12 cellular contexts compared by ENCODE assay signal in the genomic region with DNA sequence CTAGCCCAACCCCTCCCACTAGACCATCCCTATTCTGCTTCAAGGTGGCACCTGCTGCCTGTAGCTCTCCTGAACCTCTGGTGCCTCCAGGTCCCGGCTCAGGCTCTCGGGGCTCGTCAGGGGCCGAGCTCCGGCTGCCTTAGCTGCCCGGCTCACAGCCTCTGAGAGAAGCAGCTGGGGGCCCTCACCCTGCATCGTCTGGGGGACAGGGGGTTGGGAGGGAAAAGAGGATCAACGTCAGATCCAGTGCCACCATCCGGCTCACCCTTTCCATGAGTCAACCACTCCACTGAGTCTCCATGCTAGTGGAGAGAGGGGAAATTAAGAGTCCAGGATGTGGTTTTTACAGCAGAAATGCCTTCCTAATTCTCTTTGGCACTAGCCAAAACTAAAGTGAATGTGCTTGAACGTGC. TPM values are rescaled to one million over a fixed set of nuclear protein-coding genes. Genes with fewer than 3 reads are reported as not detected.
DNase-seq lines count a peak whose midpoint lies in the region; TF ChIP-seq lines count a peak whose summit lies in the region.
"Had no signal": no experiment of that assay in that cellular context is flagged by ENCODE, and none has a peak within 500 bp of the region (broad histone marks: within the 10 kb centered on the region; RNA-seq: fewer than 3 reads in every experiment).

No MANE protein-coding gene starts in this region.

- DNase-seq in AG10803 (ENCODE audit: low read depth): peak; percentile 69
- peak; percentile 69 for DNase-seq in GM03348 (ENCODE audit: low spot score)
- DNase-seq in activated CD4-positive, alpha-beta T cell treated with anti-CD3 and anti-CD28 coated beads, Interleukin-2, amount 50 U/mL, for 4 hours: peak; percentile 25 to 27
- peak; percentile 85 for DNase-seq in iris pigment epithelial cell (ENCODE audit: low read depth)
- no peak for DNase-seq in OCI-M2 (lab: John Stamatoyannopoulos, UW; ENCODE audit: unreplicated experiment)
- no peak for DNase-seq in GM13976 (ENCODE audit: low spot score)
- DNase-seq in NCI-H1092 (lab: John Stamatoyannopoulos, UW): no peak
- no peak for DNase-seq in breast epithelium (ENCODE audit: low spot score in 2 of 2)
- DNase-seq: NCI-H1092 treated with DMSO at 0.1 percent for 48 hours; NCI-H524 treated with DMSO at 0.1 percent for 48 hours; stimulated activated naive CD4-positive, alpha-beta T cell treated with Interleukin-2 at 50 U/mL for 16 hours had no signal

- H3K4me1 ChIP-seq in breast epithelium: no peaks in the 10 kb centered on the region
- H3K4me1 ChIP-seq: esophagus muscularis mucosa had no signal

- H3K4me3 ChIP-seq in AG10803 (ENCODE audit: low read length) (no peak overlapping the region), breast epithelium (no peak overlapping the region)
- H3K4me3 ChIP-seq: esophagus muscularis mucosa had no signal

- no peak for TF ChIP-seq POLR2A in breast epithelium (IDR thresholded peaks at IDR 0.05)

- H3K36me3 ChIP-seq in breast epithelium: peaks cover 34% of the 10 kb centered on the region

- H3K27me3 ChIP-seq in breast epithelium: no peaks in the 10 kb centered on the region
- H3K27me3 ChIP-seq: esophagus muscularis mucosa had no signal

- intact Hi-C loops in breast epithelium (cut with DNase I; ENCODE audit: low total_unique reads): no loop called here

- in situ Hi-C loops in GM13976 (cut with MboI; ENCODE audit: low sequenced_read_pairs, unreplicated experiment): no loop called here

- TF ChIP-seq CTCF in AG10803 (conservative IDR thresholded peaks at IDR 0.05; ENCODE audit: low read length) (no peak), GM13976 (IDR thresholded peaks at IDR 0.05; ENCODE audit: borderline replicate concordance, control extremely low read depth, extremely low read depth, insufficient read depth, missing control alignments) (no peak), breast epithelium (IDR thresholded peaks at IDR 0.05) (no peak)

- H3K9me3 ChIP-seq in breast epithelium: no peaks in the 10 kb centered on the region
- H3K9me3 ChIP-seq: esophagus muscularis mucosa had no signal

- H3K27ac ChIP-seq in breast epithelium: no peak overlapping the region
- H3K27ac ChIP-seq: esophagus muscularis mucosa had no signal

RNA-seq across cellular contexts. Expression of gene BAG6, which starts 13.0 kb away (rescaled TPM):
- total RNA-seq in breast epithelium: 100 to 1,000 TPM; 154 to 170 (median 157) TPM

RNA-seq across cellular contexts. Expression of gene APOM, which starts 16.2 kb away (rescaled TPM):
- 1 to 10 TPM; 1.3 to 4.8 (median 4.6) TPM for total RNA-seq in breast epithelium

RNA-seq across cellular contexts. Expression of gene PRRC2A, which starts 18.9 kb away (rescaled TPM):
- total RNA-seq in breast epithelium: 10 to 100 TPM; 42.7 to 57.2 (median 57.0) TPM

RNA-seq across cellular contexts. Expression of gene C6orf47, which starts 21.1 kb away (rescaled TPM):
- 10 to 100 TPM; 20.3 to 27.4 (median 24.8) TPM for total RNA-seq in breast epithelium

RNA-seq across cellular contexts. Expression of gene AIF1, which starts 24.4 kb away (rescaled TPM):
- total RNA-seq in breast epithelium: 10 to 100 TPM; 26.9 to 54.1 (median 28.2) TPM

Comparison
In these comparisons a context has a peak if more than half of its experiments do, and no peak if none do; other contexts are left out.
1. DNase-seq: peak in AG10803 (single experiment), GM03348 (single experiment), activated CD4-positive, alpha-beta T cell treated with anti-CD3 and anti-CD28 coated beads, Interleukin-2, amount 50 U/mL, for 4 hours (2 of 2) and iris pigment epithelial cell (single experiment); none in OCI-M2 (single experiment), GM13976 (single experiment), NCI-H1092 (single experiment) and breast epithelium (0 of 2).